Comparison of ENCODE assay signal across 9 cellular contexts in genomic region chr3:128875556-128876120, GRCh38. TPM values are rescaled to one million over a fixed set of nuclear protein-coding genes. Genes with fewer than 3 reads are reported as not detected.
A peak's percentile ranks its signal among the peaks of the same experiment; 100 is the strongest.
DNase-seq lines count a peak whose midpoint lies in the region; ATAC-seq and TF ChIP-seq lines count a peak whose summit lies in the region.
"Had no signal": no experiment of that assay in that cellular context is flagged by ENCODE, and none has a peak within 500 bp of the region (broad histone marks: within the 10 kb centered on the region; RNA-seq: fewer than 3 reads in every experiment).

No MANE protein-coding gene starts in this region.

- DNase-seq in CD4-positive, CD25-positive, alpha-beta regulatory T cell: peak; percentile 42 to 82 (median 65)
- DNase-seq in T-helper 2 cell (peak in 4 of 5 experiments; percentile 12 to 89 (median 40)), astrocyte of the hippocampus (ENCODE audit: low read depth, low spot score) (peak; percentile 33), lower lobe of right lung (peak; percentile 59), DMS53 treated with DMSO at 0.1 percent for 48 hours (lab: John Stamatoyannopoulos, UW; ENCODE audit: unreplicated experiment) (no peak)
- DNase-seq in stimulated activated effector memory CD8-positive, alpha-beta T cell treated with anti-CD3 and anti-CD28 coated beads, Interleukin-12 subunit alpha, Interleukin-12 subunit beta, amount 100 ng/mL, for 72 hours (ENCODE audit: low spot score in 2 of 2): peak in 1 of 2 donors; percentile 63

- H3K4me3 Mint-ChIP-seq in CD4-positive, CD25-positive, alpha-beta regulatory T cell: peak overlapping the region in 2 of 4 donors; percentile 26 to 58
- H3K4me3 Mint-ChIP-seq in stimulated activated effector memory CD8-positive, alpha-beta T cell treated with anti-CD3 and anti-CD28 coated beads, Interleukin-12 subunit alpha, Interleukin-12 subunit beta, amount 100 ng/mL, for 72 hours: no peak overlapping the region
- H3K4me3 Mint-ChIP-seq: stimulated activated naive CD8-positive, alpha-beta T cell treated with anti-CD3 and anti-CD28 coated beads, Interleukin-15, Interleukin-2, amounts not matched to agents 100 ng/mL and 50 ng/mL, for 24 hours had no signal

- H3K36me3 ChIP-seq in CD4-positive, CD25-positive, alpha-beta regulatory T cell (ENCODE audit: control insufficient read depth, insufficient read depth, low read length): no peaks in the 10 kb centered on the region
- no peaks in the 10 kb centered on the region for H3K36me3 ChIP-seq in lower lobe of right lung

- TF ChIP-seq CTCF in lower lobe of right lung (IDR thresholded peaks at IDR 0.05): peak; percentile 44

- H3K4me3 ChIP-seq in CD4-positive, CD25-positive, alpha-beta regulatory T cell (ENCODE audit: low read depth, low read length): no peak overlapping the region
- H3K4me3 ChIP-seq in lower lobe of right lung: no peak overlapping the region

- no peak overlapping the region for H3K27ac ChIP-seq in CD4-positive, CD25-positive, alpha-beta regulatory T cell (ENCODE audit: insufficient read depth, low read length, poor library complexity, severe bottlenecking)
- no peak overlapping the region for H3K27ac ChIP-seq in lower lobe of right lung

- no peaks in the 10 kb centered on the region for H3K9me3 ChIP-seq in CD4-positive, CD25-positive, alpha-beta regulatory T cell (ENCODE audit: control insufficient read depth in 2 of 2, low read length in 2 of 2)
- H3K9me3 ChIP-seq in lower lobe of right lung: no peaks in the 10 kb centered on the region

- no peaks in the 10 kb centered on the region for H3K27me3 ChIP-seq in CD4-positive, CD25-positive, alpha-beta regulatory T cell (ENCODE audit: control insufficient read depth, insufficient read depth, low read length)
- H3K27me3 ChIP-seq in lower lobe of right lung (ENCODE audit: low read depth): no peaks in the 10 kb centered on the region

- peaks cover 5% of the 10 kb centered on the region for H3K27me3 Mint-ChIP-seq in CD4-positive, CD25-positive, alpha-beta regulatory T cell
- H3K27me3 Mint-ChIP-seq: stimulated activated naive CD8-positive, alpha-beta T cell treated with anti-CD3 and anti-CD28 coated beads, Interleukin-15, Interleukin-2, amounts not matched to agents 100 ng/mL and 50 ng/mL, for 24 hours had no signal

- H3K4me1 ChIP-seq in CD4-positive, CD25-positive, alpha-beta regulatory T cell (ENCODE audit: control insufficient read depth, insufficient read depth, low read length, poor library complexity, severe bottlenecking): peaks cover 24% of the 10 kb centered on the region
- H3K4me1 ChIP-seq in lower lobe of right lung: peaks cover 21% of the 10 kb centered on the region

- ATAC-seq in CD4-positive, CD25-positive, alpha-beta regulatory T cell (ENCODE audit: low read depth in 2 of 2): peak; percentile 57 to 61
- ATAC-seq in HG02759 (IDR thresholded peaks at IDR 0.05; ENCODE audit: unreplicated experiment) (peak; percentile 30), lower lobe of right lung (no peak), GM18867 (IDR thresholded peaks at IDR 0.05; ENCODE audit: unreplicated experiment) (no peak)
- ATAC-seq in stimulated activated effector memory CD8-positive, alpha-beta T cell treated with anti-CD3 and anti-CD28 coated beads, Interleukin-12 subunit alpha, Interleukin-12 subunit beta, amount 100 ng/mL, for 72 hours: peak; percentile 56

- intact Hi-C loops in lower lobe of right lung (cut with DNase I): no loop called here

- no peaks in the 10 kb centered on the region for H3K9me3 Mint-ChIP-seq in CD4-positive, CD25-positive, alpha-beta regulatory T cell
- H3K9me3 Mint-ChIP-seq in stimulated activated effector memory CD8-positive, alpha-beta T cell treated with anti-CD3 and anti-CD28 coated beads, Interleukin-12 subunit alpha, Interleukin-12 subunit beta, amount 100 ng/mL, for 72 hours: no peaks in the 10 kb centered on the region
- H3K9me3 Mint-ChIP-seq: stimulated activated naive CD8-positive, alpha-beta T cell treated with anti-CD3 and anti-CD28 coated beads, Interleukin-15, Interleukin-2, amounts not matched to agents 100 ng/mL and 50 ng/mL, for 24 hours had no signal

- peak overlapping the region in 2 of 3 donors; percentile 11 to 60 for H3K27ac Mint-ChIP-seq in CD4-positive, CD25-positive, alpha-beta regulatory T cell
- no peak overlapping the region for H3K27ac Mint-ChIP-seq in stimulated activated effector memory CD8-positive, alpha-beta T cell treated with anti-CD3 and anti-CD28 coated beads, Interleukin-12 subunit alpha, Interleukin-12 subunit beta, amount 100 ng/mL, for 72 hours
- H3K27ac Mint-ChIP-seq: stimulated activated naive CD8-positive, alpha-beta T cell treated with anti-CD3 and anti-CD28 coated beads, Interleukin-15, Interleukin-2, amounts not matched to agents 100 ng/mL and 50 ng/mL, for 24 hours had no signal

- H3K36me3 Mint-ChIP-seq in CD4-positive, CD25-positive, alpha-beta regulatory T cell: no peaks in the 10 kb centered on the region
- H3K36me3 Mint-ChIP-seq in stimulated activated effector memory CD8-positive, alpha-beta T cell treated with anti-CD3 and anti-CD28 coated beads, Interleukin-12 subunit alpha, Interleukin-12 subunit beta, amount 100 ng/mL, for 72 hours: peaks cover 20% of the 10 kb centered on the region

- peaks cover 15 to 43% (median 25%) of the 10 kb centered on the region in 4 donors for H3K4me1 Mint-ChIP-seq in CD4-positive, CD25-positive, alpha-beta regulatory T cell
- H3K4me1 Mint-ChIP-seq in stimulated activated effector memory CD8-positive, alpha-beta T cell treated with anti-CD3 and anti-CD28 coated beads, Interleukin-12 subunit alpha, Interleukin-12 subunit beta, amount 100 ng/mL, for 72 hours: peaks cover 22% of the 10 kb centered on the region

RNA-seq across cellular contexts. Expression of gene ACAD9, which starts 3.8 kb away (rescaled TPM):
- 46.7 TPM for total RNA-seq in CD4-positive, CD25-positive, alpha-beta regulatory T cell
- polyA plus RNA-seq in CD4-positive, CD25-positive, alpha-beta regulatory T cell: 10 to 100 TPM; 18.0 to 26.1 (median 22.1) TPM
- total RNA-seq in lower lobe of right lung: 38.0 TPM

Comparison
In these comparisons a context has a peak if more than half of its experiments do, and no peak if none do; other contexts are left out.
1. ATAC-seq: peak in CD4-positive, CD25-positive, alpha-beta regulatory T cell (2 of 2), HG02759 (single experiment) and stimulated activated effector memory CD8-positive, alpha-beta T cell treated with anti-CD3 and anti-CD28 coated beads, Interleukin-12 subunit alpha, Interleukin-12 subunit beta, amount 100 ng/mL, for 72 hours (single experiment); none in lower lobe of right lung (0 of 2) and GM18867 (single experiment).